13 cellular contexts compared by ENCODE assay signal in the genomic region with DNA sequence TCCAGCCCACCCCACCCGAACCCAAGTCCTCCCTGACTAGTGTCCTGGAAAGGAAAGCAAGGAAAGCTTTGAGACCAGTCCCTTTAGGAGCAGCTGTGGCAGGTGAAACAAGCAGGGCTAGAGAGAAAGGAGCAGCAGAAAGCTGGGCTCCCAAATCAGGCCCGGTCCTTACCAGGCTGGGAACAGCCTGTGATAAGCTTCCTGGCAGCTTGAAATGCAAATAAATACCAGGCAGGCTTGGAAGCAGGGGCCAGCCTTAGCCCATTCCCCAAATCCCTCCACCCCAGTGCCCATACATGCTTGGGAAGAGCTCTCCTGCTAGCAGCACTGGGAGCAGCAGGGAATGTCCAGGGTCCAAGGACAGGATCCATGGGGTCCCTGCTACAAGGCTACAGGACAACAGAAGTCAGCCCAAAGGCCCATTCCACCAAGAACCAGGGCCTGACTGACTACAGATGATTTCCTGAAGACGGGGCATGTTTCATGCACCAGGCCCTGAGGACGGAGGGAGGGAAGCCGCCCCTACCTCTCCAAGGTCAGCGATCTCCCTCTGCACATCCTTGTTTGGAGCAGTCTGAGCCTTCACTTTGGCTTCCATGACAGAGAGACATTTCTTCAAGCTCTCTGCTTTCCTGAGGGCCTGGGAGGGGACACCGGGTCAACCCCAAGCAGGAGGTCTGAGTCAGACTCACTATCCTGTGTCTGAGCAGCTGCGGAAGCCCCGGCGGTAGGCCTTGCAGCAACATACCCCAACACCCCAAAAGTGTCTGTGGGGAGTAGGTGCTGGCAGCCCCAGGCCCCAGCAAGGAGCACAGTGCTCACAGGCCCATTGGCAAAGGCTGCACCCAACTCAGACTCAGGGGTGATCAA. TPM values are rescaled to one million over a fixed set of nuclear protein-coding genes. Genes with fewer than 3 reads are reported as not detected.
DNase-seq lines count a peak whose midpoint lies in the region; ATAC-seq, FAIRE-seq and TF ChIP-seq lines count a peak whose summit lies in the region.
"Had no signal": no experiment of that assay in that cellular context is flagged by ENCODE, and none has a peak within 500 bp of the region (broad histone marks: within the 10 kb centered on the region; RNA-seq: fewer than 3 reads in every experiment).

No MANE protein-coding gene starts in this region.

- H3K4me2 ChIP-seq in astrocyte (ENCODE audit: low read length) = no peak overlapping the region
- no peak overlapping the region for H3K4me2 ChIP-seq in neural cell (ENCODE audit: low read length)

- H3K79me2 ChIP-seq in astrocyte (ENCODE audit: insufficient read depth, low read length) (peaks cover 22% of the 10 kb centered on the region), neural cell (replicated peaks; ENCODE audit: insufficient read depth, low read length) (peaks cover 9% of the 10 kb centered on the region)

- peaks cover 21% of the 10 kb centered on the region for H3K4me1 Mint-ChIP-seq in activated CD8-positive, alpha-beta memory T cell treated with anti-CD3 and anti-CD28 coated beads, Interleukin-2, amount 10 ng/mL, durations not matched to agents 7 days and 5 days
- H3K4me1 Mint-ChIP-seq in astrocyte (ENCODE audit: low read depth, unreplicated experiment) = peaks cover 6% of the 10 kb centered on the region

- POLR2A ChIA-PET in HEK293T (lab: Yijun Ruan, JAX) = interaction anchor here (1.3 to 1.6 kb wide), 2 partner anchors 13 to 35 kb away, joined by 3 to 5 read pairs; a partner anchor contains a TSS

- H3K36me3 ChIP-seq in astrocyte (ENCODE audit: insufficient read depth, low read length) = peaks cover 39% of the 10 kb centered on the region
- H3K36me3 ChIP-seq in neural cell (ENCODE audit: insufficient read depth, low read length) = no peaks in the 10 kb centered on the region

- H3K36me3 Mint-ChIP-seq in activated CD8-positive, alpha-beta memory T cell treated with anti-CD3 and anti-CD28 coated beads, Interleukin-2, amount 10 ng/mL, durations not matched to agents 7 days and 5 days = peaks cover 53% of the 10 kb centered on the region
- peaks cover 27% of the 10 kb centered on the region for H3K36me3 Mint-ChIP-seq in astrocyte (ENCODE audit: low read depth, unreplicated experiment)

- no peaks in the 10 kb centered on the region for H3K27me3 Mint-ChIP-seq in activated CD8-positive, alpha-beta memory T cell treated with anti-CD3 and anti-CD28 coated beads, Interleukin-2, amount 10 ng/mL, durations not matched to agents 7 days and 5 days
- no peaks in the 10 kb centered on the region for H3K27me3 Mint-ChIP-seq in astrocyte (ENCODE audit: low read depth, unreplicated experiment)
- H3K27me3 Mint-ChIP-seq: stimulated activated memory B cell treated with anti-CD40 and anti-IgM and Interleukin-4, amounts not matched to agents 10 μg/mL and 1 μg/mL and 100 μg/mL, for 72 hours had no signal

- H3K27ac ChIP-seq in astrocyte (ENCODE audit: low read depth, low read length) = no peak overlapping the region
- no peak overlapping the region for H3K27ac ChIP-seq in neural cell (ENCODE audit: low read length)

- H3K4me1 ChIP-seq in astrocyte (ENCODE audit: insufficient read depth, low read length) = peaks cover 20% of the 10 kb centered on the region

- H3K9me2 ChIP-seq in neural cell (ENCODE audit: insufficient read depth, low read length) = no peaks in the 10 kb centered on the region

- CTCF ChIA-PET in activated CD8-positive, alpha-beta memory T cell treated with anti-CD3 and anti-CD28 coated beads, Interleukin-2, amount 10 ng/mL, durations not matched to agents 7 days and 5 days (lab: Charles Lee) = interaction anchor here (0.6 to 4.5 kb wide), 9 partner anchors 12 to 302 kb away, joined by 3 to 26 read pairs (median 3); no protein-coding TSS in a partner anchor
- CTCF ChIA-PET in HEK293T (lab: Yijun Ruan, JAX) = interaction anchor here (0.6 to 1.9 kb wide), 2 partner anchors 13 to 60 kb away, joined by 3 to 9 read pairs; no protein-coding TSS in a partner anchor

- H2AFZ ChIP-seq in astrocyte (ENCODE audit: low read depth, low read length) = no peak overlapping the region
- no peak overlapping the region for H2AFZ ChIP-seq in neural cell (ENCODE audit: low read depth, low read length)

- peak overlapping the region; percentile 0 for H3K27ac Mint-ChIP-seq in activated CD8-positive, alpha-beta memory T cell treated with anti-CD3 and anti-CD28 coated beads, Interleukin-2, amount 10 ng/mL, durations not matched to agents 7 days and 5 days
- H3K27ac Mint-ChIP-seq in astrocyte (ENCODE audit: unreplicated experiment) = peak overlapping the region; percentile 72
- H3K27ac Mint-ChIP-seq: stimulated activated memory B cell treated with anti-CD40 and anti-IgM and Interleukin-4, amounts not matched to agents 10 μg/mL and 1 μg/mL and 100 μg/mL, for 72 hours; T-helper 1 cell treated with Interleukin-12 subunit alpha and Interleukin-12 subunit beta and Interleukin-4 antibody, amounts not matched to agents 30 μg/mL and 1 μg/mL, for 36 hours had no signal

- no peak for TF ChIP-seq CTCF in astrocyte (IDR thresholded peaks at IDR 0.05; ENCODE audit: insufficient read depth, low read depth, low read length)
- TF ChIP-seq CTCF in neural cell (IDR thresholded peaks at IDR 0.05; ENCODE audit: poor library complexity, severe bottlenecking) = peak; percentile 9

- H3K9ac ChIP-seq in astrocyte (ENCODE audit: low read length) (no peak overlapping the region), neural cell (ENCODE audit: low read length) (no peak overlapping the region)

- H3F3A ChIP-seq in neural cell (ENCODE audit: insufficient read depth, low read length, poor library complexity, severe bottlenecking) = peaks cover 4% of the 10 kb centered on the region

- TF ChIP-seq EP300 in neural cell (conservative IDR thresholded peaks at IDR 0.05; ENCODE audit: poor library complexity, severe bottlenecking) = no peak

- H3K27me3 ChIP-seq in astrocyte (ENCODE audit: insufficient read depth, low read length) (no peaks in the 10 kb centered on the region), neural cell (ENCODE audit: insufficient read depth, low read depth, low read length) (no peaks in the 10 kb centered on the region)

- DNase-seq in activated CD8-positive, alpha-beta memory T cell treated with anti-CD3 and anti-CD28 coated beads, Interleukin-2, amount 10 ng/mL, durations not matched to agents 7 days and 5 days = no peak
- no peak for DNase-seq in activated CD8-positive, alpha-beta memory T cell treated with anti-CD3 and anti-CD28 coated beads, Interleukin-2, amount 50 U/mL, for 4 hours
- DNase-seq in HEK293T (ENCODE audit: extremely low spot score) = peak; percentile 3
- no peak for DNase-seq in astrocyte (ENCODE audit: low read depth)
- DNase-seq in SKM-1 (lab: John Stamatoyannopoulos, UW; ENCODE audit: unreplicated experiment) = no peak
- DNase-seq in NCI-H1092 (lab: John Stamatoyannopoulos, UW) = no peak
- DNase-seq: DMS 273 treated with DMSO at 0.1 percent for 48 hours, NCI-H187 treated with DMSO at 0.1 percent for 48 hours had no signal

- H3K4me3 Mint-ChIP-seq in activated CD8-positive, alpha-beta memory T cell treated with anti-CD3 and anti-CD28 coated beads, Interleukin-2, amount 10 ng/mL, durations not matched to agents 7 days and 5 days = no peak overlapping the region
- no peak overlapping the region for H3K4me3 Mint-ChIP-seq in astrocyte (ENCODE audit: unreplicated experiment)
- H3K4me3 Mint-ChIP-seq: stimulated activated memory B cell treated with anti-CD40 and anti-IgM and Interleukin-4, amounts not matched to agents 10 μg/mL and 1 μg/mL and 100 μg/mL, for 72 hours; T-helper 1 cell treated with Interleukin-12 subunit alpha and Interleukin-12 subunit beta and Interleukin-4 antibody, amounts not matched to agents 30 μg/mL and 1 μg/mL, for 36 hours had no signal

- ATAC-seq in activated CD8-positive, alpha-beta memory T cell treated with anti-CD3 and anti-CD28 coated beads, Interleukin-2, amount 10 ng/mL, durations not matched to agents 7 days and 5 days = no peak
- no peak for ATAC-seq in HG02970 (IDR thresholded peaks at IDR 0.05; ENCODE audit: low FRiP score, unreplicated experiment)
- ATAC-seq: Panc1; stimulated activated memory B cell treated with anti-CD40 and anti-IgM and Interleukin-4, amounts not matched to agents 10 μg/mL and 1 μg/mL and 100 μg/mL, for 72 hours had no signal

- H3K9me3 ChIP-seq in astrocyte (ENCODE audit: insufficient read depth, low read depth, low read length) (no peaks in the 10 kb centered on the region), neural cell (ENCODE audit: low read length) (no peaks in the 10 kb centered on the region)

- no peak for FAIRE-seq in astrocyte (lab: Jason Lieb, UNC)

- H3K4me3 ChIP-seq in astrocyte (ENCODE audit: insufficient read depth, low read depth, low read length) (no peak overlapping the region), neural cell (ENCODE audit: low read length) (no peak overlapping the region)

- TF ChIP-seq RAD21 in neural cell (conservative IDR thresholded peaks at IDR 0.05) = no peak

- H4K20me1 ChIP-seq in astrocyte (ENCODE audit: insufficient read depth, low read length) (peaks cover 59% of the 10 kb centered on the region), neural cell (ENCODE audit: insufficient read depth) (no peaks in the 10 kb centered on the region)

- H3K9me3 Mint-ChIP-seq in activated CD8-positive, alpha-beta memory T cell treated with anti-CD3 and anti-CD28 coated beads, Interleukin-2, amount 10 ng/mL, durations not matched to agents 7 days and 5 days (ENCODE audit: low read depth) = no peaks in the 10 kb centered on the region
- H3K9me3 Mint-ChIP-seq in astrocyte (ENCODE audit: unreplicated experiment) = no peaks in the 10 kb centered on the region
- H3K9me3 Mint-ChIP-seq: stimulated activated memory B cell treated with anti-CD40 and anti-IgM and Interleukin-4, amounts not matched to agents 10 μg/mL and 1 μg/mL and 100 μg/mL, for 72 hours; T-helper 1 cell treated with Interleukin-12 subunit alpha and Interleukin-12 subunit beta and Interleukin-4 antibody, amounts not matched to agents 30 μg/mL and 1 μg/mL, for 36 hours had no signal

TF ChIP-seq in HEK293T, 16 proteins besides CTCF, POLR2A, EP300 and RAD21 (continues in another document):
- no peak for TF ChIP-seq FOXK2 (IDR thresholded peaks at IDR 0.05)

TF ChIP-seq in neural cell, 6 proteins besides CTCF, POLR2A, EP300 and RAD21:
- no peak for TF ChIP-seq POLR2AphosphoS5 (IDR thresholded peaks at IDR 0.05)

RNA-seq across cellular contexts. Expression of a gene that starts 2.6 kb away (rescaled TPM):
- 10 to 100 TPM; 32.2 to 33.5 TPM for total RNA-seq in activated CD8-positive, alpha-beta memory T cell treated with anti-CD3 and anti-CD28 coated beads, Interleukin-2, amount 10 ng/mL, durations not matched to agents 7 days and 5 days
- 49.2 and 49.5 TPM in 2 replicates for total RNA-seq in astrocyte
- 45.3 and 56.6 TPM in 2 replicates for polyA plus RNA-seq in neural cell
- polyA minus RNA-seq in neural cell = 60.3 and 67.7 TPM in 2 replicates

RNA-seq across cellular contexts. Expression of a gene that starts 35.0 kb away (rescaled TPM):
- 100 to 1,000 TPM; 117 to 147 TPM for total RNA-seq in activated CD8-positive, alpha-beta memory T cell treated with anti-CD3 and anti-CD28 coated beads, Interleukin-2, amount 10 ng/mL, durations not matched to agents 7 days and 5 days
- 157 and 167 TPM in 2 replicates for total RNA-seq in astrocyte
- polyA plus RNA-seq in neural cell = 33.7 and 56.4 TPM in 2 replicates
- polyA minus RNA-seq in neural cell = 63.3 and 67.7 TPM in 2 replicates

RNA-seq across cellular contexts. Expression of a gene that starts 44.7 kb away (rescaled TPM):
- 10 to 100 TPM; 32.9 to 34.8 TPM for total RNA-seq in activated CD8-positive, alpha-beta memory T cell treated with anti-CD3 and anti-CD28 coated beads, Interleukin-2, amount 10 ng/mL, durations not matched to agents 7 days and 5 days
- 25.3 and 25.7 TPM in 2 replicates for total RNA-seq in astrocyte
- polyA plus RNA-seq in neural cell = 36.6 and 47.8 TPM in 2 replicates
- 45.1 and 46.7 TPM in 2 replicates for polyA minus RNA-seq in neural cell
